Comparison of ENCODE assay signal across 8 cellular contexts in the genomic region with DNA sequence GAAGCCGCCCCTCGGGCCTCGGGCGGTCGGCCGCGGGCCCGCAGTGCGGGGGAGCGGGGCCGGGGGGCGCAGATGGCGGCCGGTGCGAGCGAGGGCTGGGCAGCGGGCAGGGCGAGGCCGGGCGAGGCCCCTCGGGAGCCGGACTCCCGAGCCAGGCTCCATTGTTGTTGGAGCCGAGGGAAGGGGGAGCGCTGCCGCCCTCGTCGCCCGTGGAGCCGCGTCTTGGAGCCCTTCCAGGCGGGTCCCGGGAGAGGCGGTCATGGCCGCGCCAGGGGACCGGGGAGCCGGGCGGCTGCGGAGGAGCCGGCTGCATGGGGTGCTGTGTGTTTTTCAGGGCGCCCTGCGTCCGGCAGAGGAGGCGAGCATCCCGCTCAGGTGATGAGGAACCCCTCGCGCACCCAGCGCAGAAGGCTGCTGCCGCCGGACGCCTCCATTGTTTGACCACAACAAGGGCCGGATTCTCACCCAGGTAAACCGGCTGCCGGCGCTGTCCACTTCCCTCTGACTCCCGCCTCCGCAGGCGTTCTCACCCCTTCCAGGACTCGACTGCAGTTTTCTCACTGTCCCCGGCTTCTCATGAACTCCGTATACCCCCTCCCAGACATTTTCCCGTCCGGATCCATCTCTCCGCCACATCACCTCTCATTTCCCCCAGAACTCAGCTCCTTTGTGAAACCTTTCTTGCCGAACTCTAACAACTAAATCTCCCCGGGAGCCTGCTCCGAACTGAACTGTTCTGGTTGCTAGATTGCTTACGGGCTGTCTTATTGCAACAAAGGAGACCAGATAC. TPM values are rescaled to one million over a fixed set of nuclear protein-coding genes. Genes with fewer than 3 reads are reported as not detected.
DNase-seq lines count a peak whose midpoint lies in the region; ATAC-seq and TF ChIP-seq lines count a peak whose summit lies in the region.

No MANE protein-coding gene starts in this region.

- TF ChIP-seq CTCF in BE2C (IDR thresholded peaks at IDR 0.05; ENCODE audit: low read depth, low read length), result no peak
- TF ChIP-seq CTCF in stomach (IDR thresholded peaks at IDR 0.05), result no peak

- H2BK120ac ChIP-seq in mesendoderm (ENCODE audit: low read depth, low read length), result peak overlapping the region; percentile 65

- H3K27me3 ChIP-seq in BE2C (no peaks in the 10 kb centered on the region), HUES48 (ENCODE audit: control insufficient read depth, insufficient read depth, low read length) (peaks cover 58% of the 10 kb centered on the region), ectodermal cell (ENCODE audit: control insufficient read depth, insufficient read depth, low read length, poor library complexity, severe bottlenecking) (peaks cover 35% of the 10 kb centered on the region), mesendoderm (ENCODE audit: insufficient read depth, low read length, poor library complexity) (peaks cover 12% of the 10 kb centered on the region), stomach (no peaks in the 10 kb centered on the region)

- no peak overlapping the region for H2AK5ac ChIP-seq in mesendoderm (ENCODE audit: low read length)

- H3K4me3 ChIP-seq in BE2C (ENCODE audit: low read depth, low read length), result peak overlapping the region; percentile 93
- H3K4me3 ChIP-seq in HUES48 (ENCODE audit: low read depth, low read length), result peak overlapping the region; percentile 83
- H3K4me3 ChIP-seq in ectodermal cell (ENCODE audit: insufficient read depth, low read depth, low read length), result peak overlapping the region; percentile 82
- peak overlapping the region; percentile 74 for H3K4me3 ChIP-seq in mesendoderm (ENCODE audit: low read length)
- H3K4me3 ChIP-seq in stomach, result peak overlapping the region; percentile 84 to 99 (median 96)

- peaks cover 6% of the 10 kb centered on the region for H3K79me2 ChIP-seq in mesendoderm (ENCODE audit: control insufficient read depth, insufficient read depth, low read length)

- peak overlapping the region; percentile 93 for H3K56ac ChIP-seq in mesendoderm (ENCODE audit: low read length)

- DNase-seq in BE2C, result peak; percentile 51
- DNase-seq in activated CD4-positive, alpha-beta T cell treated with anti-CD3 and anti-CD28 coated beads for 36 hours, result peak; percentile 48
- DNase-seq in mesendoderm, result peak; percentile 55
- peak; percentile 52 for DNase-seq in stomach
- no peak for DNase-seq in kidney glomerular epithelial cell (lab: John Stamatoyannopoulos, UW)

- peak overlapping the region; percentile 96 for H3K18ac ChIP-seq in mesendoderm (ENCODE audit: low read length)

- CTCF ChIA-PET in activated CD4-positive, alpha-beta T cell treated with anti-CD3 and anti-CD28 coated beads for 36 hours (lab: Charles Lee), result interaction anchor here (0.8 to 1.4 kb wide), 2 partner anchors 10 to 134 kb away, joined by 3 read pairs; no protein-coding TSS in a partner anchor

- peak overlapping the region; percentile 59; the same call in 1 of the 2 replicates for H3K9ac ChIP-seq in HUES48 (ENCODE audit: low read depth, low read length)
- H3K9ac ChIP-seq in mesendoderm (ENCODE audit: low read length), result peak overlapping the region; percentile 85

- no peak overlapping the region for H3K23ac ChIP-seq in mesendoderm (ENCODE audit: low read length)

- H4K8ac ChIP-seq in mesendoderm (ENCODE audit: low read depth, low read length), result peak overlapping the region; percentile 41

- H3K27ac Mint-ChIP-seq in activated CD4-positive, alpha-beta T cell treated with anti-CD3 and anti-CD28 coated beads for 36 hours, result peak overlapping the region; percentile 66

- H3K36me3 Mint-ChIP-seq in activated CD4-positive, alpha-beta T cell treated with anti-CD3 and anti-CD28 coated beads for 36 hours (ENCODE audit: low read depth), result peaks cover 11% of the 10 kb centered on the region

- H3K4me2 ChIP-seq in mesendoderm (ENCODE audit: low read length), result peak overlapping the region; percentile 95

- H3K9me3 ChIP-seq in BE2C (no peaks in the 10 kb centered on the region), HUES48 (ENCODE audit: control insufficient read depth, insufficient read depth, low read length) (no peaks in the 10 kb centered on the region), ectodermal cell (ENCODE audit: control insufficient read depth, low read length) (no peaks in the 10 kb centered on the region), stomach (no peaks in the 10 kb centered on the region)

- H3K4me3 Mint-ChIP-seq in activated CD4-positive, alpha-beta T cell treated with anti-CD3 and anti-CD28 coated beads for 36 hours, result peak overlapping the region; percentile 86

- H3K27ac ChIP-seq in HUES48 (ENCODE audit: low read depth, low read length), result peak overlapping the region; percentile 63
- H3K27ac ChIP-seq in ectodermal cell (ENCODE audit: insufficient read depth, low read depth, low read length, poor library complexity, severe bottlenecking), result peak overlapping the region; percentile 83
- peak overlapping the region; percentile 92 for H3K27ac ChIP-seq in mesendoderm (ENCODE audit: low read depth, low read length)
- peak overlapping the region; percentile 81 to 97 (median 96) for H3K27ac ChIP-seq in stomach

- intact Hi-C loops in activated CD4-positive, alpha-beta T cell treated with anti-CD3 and anti-CD28 coated beads for 36 hours (cut with DNase I, micrococcal nuclease), result loop anchor here (1.0 to 5.0 kb wide), 9 partner anchors 36 to 943 kb away; a partner anchor contains a TSS
- intact Hi-C loops in stomach (cut with DNase I; ENCODE audit: low total_unique reads), result no loop called here

- no peaks in the 10 kb centered on the region; the same call in 1 of the 2 replicates for H3K4me1 ChIP-seq in BE2C
- peaks cover 11% of the 10 kb centered on the region for H3K4me1 ChIP-seq in HUES48 (ENCODE audit: control insufficient read depth, insufficient read depth, low read length)
- peaks cover 5% of the 10 kb centered on the region for H3K4me1 ChIP-seq in ectodermal cell (ENCODE audit: control insufficient read depth, insufficient read depth, low read length)
- H3K4me1 ChIP-seq in mesendoderm (ENCODE audit: control insufficient read depth, low read depth, low read length), result peaks cover 4% of the 10 kb centered on the region
- H3K4me1 ChIP-seq in stomach, result peaks cover 13 to 48% (median 33%) of the 10 kb centered on the region in 4 donors

- H3K36me3 ChIP-seq in BE2C, result peaks cover 22% of the 10 kb centered on the region
- H3K36me3 ChIP-seq in HUES48 (ENCODE audit: control insufficient read depth, insufficient read depth, low read length), result peaks cover 4% of the 10 kb centered on the region; the same call in 1 of the 2 replicates
- peaks cover 10% of the 10 kb centered on the region for H3K36me3 ChIP-seq in ectodermal cell (ENCODE audit: control insufficient read depth, insufficient read depth, low read length)
- H3K36me3 ChIP-seq in mesendoderm (ENCODE audit: control insufficient read depth, insufficient read depth, low read length), result peaks cover 1% of the 10 kb centered on the region
- peaks cover 0 to 18% (median 9%) of the 10 kb centered on the region in 4 donors for H3K36me3 ChIP-seq in stomach

- H4K5ac ChIP-seq in mesendoderm (ENCODE audit: low read length), result no peak overlapping the region

- TF ChIP-seq POLR2A in stomach (IDR thresholded peaks at IDR 0.05), result no peak

- WGBS in ectodermal cell, 2 experiments, result 1% methylated on average over 69 of the region's 69 CpGs
- no CpG with 5 or more reads among the region's 69 CpGs for WGBS in mesendoderm (ENCODE audit: extremely low coverage, insufficient coverage, low lambda C conversion rate)
- 1 to 20% (median 2%) methylated on average over 25 to 69 of the region's 69 CpGs for WGBS in stomach, 5 donors

- H3K79me1 ChIP-seq in mesendoderm (ENCODE audit: low read length), result peaks cover 13% of the 10 kb centered on the region

- H3K9me3 Mint-ChIP-seq in activated CD4-positive, alpha-beta T cell treated with anti-CD3 and anti-CD28 coated beads for 36 hours (ENCODE audit: low read depth), result no peaks in the 10 kb centered on the region

- H2BK5ac ChIP-seq in mesendoderm (ENCODE audit: low read length), result no peak overlapping the region

- H3K27me3 Mint-ChIP-seq in activated CD4-positive, alpha-beta T cell treated with anti-CD3 and anti-CD28 coated beads for 36 hours, result no peaks in the 10 kb centered on the region

- H2BK15ac ChIP-seq in mesendoderm (replicated peaks; ENCODE audit: low read depth), result no peak overlapping the region

- ATAC-seq in GM19438 (IDR thresholded peaks at IDR 0.05; ENCODE audit: low read depth, unreplicated experiment), result peak; percentile 14
- no peak for ATAC-seq in activated CD4-positive, alpha-beta T cell treated with anti-CD3 and anti-CD28 coated beads for 36 hours

- peak overlapping the region; percentile 73 for H3K4ac ChIP-seq in mesendoderm (ENCODE audit: low read depth, low read length)

- POLR2A ChIA-PET in activated CD4-positive, alpha-beta T cell treated with anti-CD3 and anti-CD28 coated beads for 36 hours (lab: Charles Lee), result no interaction called here

- peaks cover 42% of the 10 kb centered on the region for H3K4me1 Mint-ChIP-seq in activated CD4-positive, alpha-beta T cell treated with anti-CD3 and anti-CD28 coated beads for 36 hours

- TF ChIP-seq EP300 in stomach (IDR thresholded peaks at IDR 0.05), result no peak

RNA-seq across cellular contexts. Expression of a gene that starts 0.7 kb away (rescaled TPM):
- polyA plus RNA-seq in BE2C (2012; ENCODE audit: insufficient read depth, insufficient read length, low read depth), result 115 TPM
- 10 to 100 TPM; 46.4 to 48.3 TPM for total RNA-seq in activated CD4-positive, alpha-beta T cell treated with anti-CD3 and anti-CD28 coated beads for 36 hours
- polyA plus RNA-seq in ectodermal cell (2013, experiment 1 of 4), result 160 TPM
- polyA plus RNA-seq in ectodermal cell (2013, experiment 2 of 4), result 166 TPM
- 128 TPM for polyA plus RNA-seq in ectodermal cell (2013, experiment 3 of 4)
- polyA plus RNA-seq in ectodermal cell (2013, experiment 4 of 4), result 141 TPM
- polyA plus RNA-seq in mesendoderm (2013, experiment 1 of 2), result 36.1 TPM
- 35.4 TPM for polyA plus RNA-seq in mesendoderm (2013, experiment 2 of 2)
- total RNA-seq in stomach, result 100 to 1,000 TPM in 2 of 5 donors, 10 to 100 TPM in 3; 42.6 to 224 (median 89.6) TPM
- polyA plus RNA-seq in stomach, result 10 to 100 TPM; 16.5 to 50.3 (median 45.4) TPM

RNA-seq across cellular contexts. Expression of a gene that starts 1.1 kb away (rescaled TPM):
- 24.4 TPM for polyA plus RNA-seq in BE2C (2012; ENCODE audit: insufficient read depth, insufficient read length, low read depth)
- total RNA-seq in activated CD4-positive, alpha-beta T cell treated with anti-CD3 and anti-CD28 coated beads for 36 hours, result 10 to 100 TPM in 1 of 2 experiments, 1 to 10 TPM in 1; 8.7 to 11.0 TPM
- polyA plus RNA-seq in ectodermal cell (2013, experiment 1 of 4), result 21.6 TPM
- 18.1 TPM for polyA plus RNA-seq in ectodermal cell (2013, experiment 2 of 4)
- 16.0 TPM for polyA plus RNA-seq in ectodermal cell (2013, experiment 3 of 4)
- polyA plus RNA-seq in ectodermal cell (2013, experiment 4 of 4), result 18.3 TPM
- 2.1 TPM for polyA plus RNA-seq in mesendoderm (2013, experiment 1 of 2)
- polyA plus RNA-seq in mesendoderm (2013, experiment 2 of 2), result 2.1 TPM
- total RNA-seq in stomach, result 10 to 100 TPM in 3 of 5 donors, 1 to 10 TPM in 2; 3.5 to 30.4 (median 12.3) TPM
- 10 to 100 TPM; 21.7 to 32.6 (median 23.8) TPM for polyA plus RNA-seq in stomach
